8 cellular contexts compared by ENCODE assay signal in genomic region chr14:92686763-92687427, GRCh38.
DNase-seq lines count a peak whose midpoint lies in the region; ATAC-seq and TF ChIP-seq lines count a peak whose summit lies in the region.

No MANE protein-coding gene starts in this region.

- CTCF ChIA-PET in activated CD4-positive, alpha-beta memory T cell treated with anti-CD3 and anti-CD28 coated beads, Interleukin-2, amount 10 ng/mL, durations not matched to agents 7 days and 5 days (lab: Charles Lee), result interaction anchor here (0.6 to 2.0 kb wide), 28 partner anchors 8 to 170 kb away, joined by 3 to 14 read pairs (median 4); partner anchors contain the start of gene GOLGA5

- no peak overlapping the region for H3K18ac ChIP-seq in mesendoderm (ENCODE audit: low read length)

- POLR2A ChIA-PET in activated CD4-positive, alpha-beta memory T cell treated with anti-CD3 and anti-CD28 coated beads, Interleukin-2, amount 10 ng/mL, durations not matched to agents 7 days and 5 days (lab: Charles Lee), result no interaction called here

- H3K9me3 Mint-ChIP-seq in HFFc6 (no peaks in the 10 kb centered on the region), endodermal cell (no peaks in the 10 kb centered on the region)
- no peaks in the 10 kb centered on the region for H3K9me3 Mint-ChIP-seq in activated CD4-positive, alpha-beta memory T cell treated with anti-CD3 and anti-CD28 coated beads, Interleukin-2, amount 10 ng/mL, durations not matched to agents 7 days and 5 days

- H3K4me3 Mint-ChIP-seq in HFFc6, result no peak overlapping the region; the same call in 1 of the 2 replicates
- no peak overlapping the region for H3K4me3 Mint-ChIP-seq in activated CD4-positive, alpha-beta memory T cell treated with anti-CD3 and anti-CD28 coated beads, Interleukin-2, amount 10 ng/mL, durations not matched to agents 7 days and 5 days
- peak overlapping the region; percentile 41 for H3K4me3 Mint-ChIP-seq in endodermal cell

- no peaks in the 10 kb centered on the region for H3K9me3 ChIP-seq in endodermal cell (ENCODE audit: control insufficient read depth, low read length)

- H3K27ac ChIP-seq in endodermal cell (ENCODE audit: low read depth, low read length) (no peak overlapping the region), mesendoderm (ENCODE audit: low read depth, low read length) (no peak overlapping the region)

- H3K4me2 ChIP-seq in mesendoderm (ENCODE audit: low read length), result peak overlapping the region; percentile 81

- H3K23ac ChIP-seq in mesendoderm (ENCODE audit: low read length), result no peak overlapping the region

- no peak overlapping the region for H4K5ac ChIP-seq in mesendoderm (ENCODE audit: low read length)

- H3K27me3 Mint-ChIP-seq in HFFc6 (ENCODE audit: insufficient read depth), result peaks cover 7% of the 10 kb centered on the region
- H3K27me3 Mint-ChIP-seq in activated CD4-positive, alpha-beta memory T cell treated with anti-CD3 and anti-CD28 coated beads, Interleukin-2, amount 10 ng/mL, durations not matched to agents 7 days and 5 days, result no peaks in the 10 kb centered on the region
- H3K27me3 Mint-ChIP-seq in endodermal cell (ENCODE audit: insufficient read depth), result peaks cover 21% of the 10 kb centered on the region

- H3K4me3 ChIP-seq in endodermal cell (ENCODE audit: low read length), result peak overlapping the region; percentile 58
- H3K4me3 ChIP-seq in mesendoderm (ENCODE audit: low read length), result no peak overlapping the region

- no peaks in the 10 kb centered on the region for H3K79me1 ChIP-seq in mesendoderm (ENCODE audit: low read length)

- no peak overlapping the region for H3K27ac Mint-ChIP-seq in HFFc6
- H3K27ac Mint-ChIP-seq in activated CD4-positive, alpha-beta memory T cell treated with anti-CD3 and anti-CD28 coated beads, Interleukin-2, amount 10 ng/mL, durations not matched to agents 7 days and 5 days, result no peak overlapping the region
- H3K27ac Mint-ChIP-seq in endodermal cell, result no peak overlapping the region

- DNase-seq in DMS153 (lab: John Stamatoyannopoulos, UW) (peak; percentile 63), HFFc6 (peak; percentile 58), NCI-H345 (lab: John Stamatoyannopoulos, UW) (peak; percentile 84), endodermal cell (peak; percentile 99), mesendoderm (peak; percentile 91)
- peak; percentile 60 for DNase-seq in activated CD4-positive, alpha-beta memory T cell treated with anti-CD3 and anti-CD28 coated beads, Interleukin-2, amount 10 ng/mL, durations not matched to agents 7 days and 5 days
- DNase-seq in stimulated activated CD8-positive, alpha-beta memory T cell treated with anti-CD3 and anti-CD28 coated beads, Interleukin-2, amount 100 ng/mL, for 1 hour (ENCODE audit: low read depth in 2 of 2), result peak; percentile 31 to 45

- H2BK120ac ChIP-seq in mesendoderm (ENCODE audit: low read depth, low read length), result no peak overlapping the region

- no peak overlapping the region for H2BK5ac ChIP-seq in mesendoderm (ENCODE audit: low read length)

- no peak overlapping the region for H3K9ac ChIP-seq in endodermal cell (ENCODE audit: extremely low read depth, low read length, poor library complexity, severe bottlenecking)
- H3K9ac ChIP-seq in mesendoderm (ENCODE audit: low read length), result peak overlapping the region; percentile 64

- no peak overlapping the region for H4K8ac ChIP-seq in mesendoderm (ENCODE audit: low read depth, low read length)

- no peak overlapping the region for H2AK5ac ChIP-seq in mesendoderm (ENCODE audit: low read length)

- peak overlapping the region; percentile 85 for H3K56ac ChIP-seq in mesendoderm (ENCODE audit: low read length)

- no peaks in the 10 kb centered on the region for H3K79me2 ChIP-seq in mesendoderm (ENCODE audit: control insufficient read depth, insufficient read depth, low read length)

- peaks cover 25% of the 10 kb centered on the region for H3K27me3 ChIP-seq in endodermal cell (ENCODE audit: control insufficient read depth, insufficient read depth, low read length, poor library complexity, severe bottlenecking)
- no peaks in the 10 kb centered on the region for H3K27me3 ChIP-seq in mesendoderm (ENCODE audit: insufficient read depth, low read length, poor library complexity)

- no peak overlapping the region for H2BK15ac ChIP-seq in mesendoderm (replicated peaks; ENCODE audit: low read depth)

- H3K36me3 ChIP-seq in endodermal cell (ENCODE audit: control insufficient read depth, insufficient read depth, low read length), result no peaks in the 10 kb centered on the region
- no peaks in the 10 kb centered on the region for H3K36me3 ChIP-seq in mesendoderm (ENCODE audit: control insufficient read depth, insufficient read depth, low read length)

- H3K36me3 Mint-ChIP-seq in HFFc6 (ENCODE audit: low read depth), result no peaks in the 10 kb centered on the region
- H3K36me3 Mint-ChIP-seq in activated CD4-positive, alpha-beta memory T cell treated with anti-CD3 and anti-CD28 coated beads, Interleukin-2, amount 10 ng/mL, durations not matched to agents 7 days and 5 days (ENCODE audit: low read depth), result peaks cover 10% of the 10 kb centered on the region
- H3K36me3 Mint-ChIP-seq in endodermal cell (ENCODE audit: low read depth), result no peaks in the 10 kb centered on the region

- TF ChIP-seq CTCF in HFFc6 (IDR thresholded peaks at IDR 0.05) (peak; percentile 100), endodermal cell (conservative IDR thresholded peaks at IDR 0.05) (peak; percentile 97)

- H3K4ac ChIP-seq in mesendoderm (ENCODE audit: low read depth, low read length), result no peak overlapping the region

- H3K4me1 Mint-ChIP-seq in HFFc6 (ENCODE audit: low read depth) (no peaks in the 10 kb centered on the region), endodermal cell (no peaks in the 10 kb centered on the region)
- peaks cover 3% of the 10 kb centered on the region for H3K4me1 Mint-ChIP-seq in activated CD4-positive, alpha-beta memory T cell treated with anti-CD3 and anti-CD28 coated beads, Interleukin-2, amount 10 ng/mL, durations not matched to agents 7 days and 5 days

- H3K4me1 ChIP-seq in endodermal cell (ENCODE audit: control insufficient read depth, insufficient read depth, low read length) (no peaks in the 10 kb centered on the region), mesendoderm (ENCODE audit: control insufficient read depth, low read depth, low read length) (no peaks in the 10 kb centered on the region)

- WGBS in endodermal cell (ENCODE audit: insufficient coverage in 1 of 2, insufficient read length in 1 of 2), 2 experiments, result 0 to 6% methylated on average over 6 to 46 of the region's 46 CpGs
- WGBS in mesendoderm (ENCODE audit: extremely low coverage, insufficient coverage, low lambda C conversion rate), result no CpG with 5 or more reads among the region's 46 CpGs

- ATAC-seq in HG02610 (IDR thresholded peaks at IDR 0.05; ENCODE audit: unreplicated experiment), result no peak

Comparison
In these comparisons a context has a peak if more than half of its experiments do, and no peak if none do; other contexts are left out.
1. DNase-seq: peak in every context shown above with its lines; median percentile 99 in endodermal cell; 91 in mesendoderm; 84 in NCI-H345; 63 in DMS153; 60 in activated CD4-positive, alpha-beta memory T cell treated with anti-CD3 and anti-CD28 coated beads, Interleukin-2, amount 10 ng/mL, durations not matched to agents 7 days and 5 days; 58 in HFFc6; 38 in stimulated activated CD8-positive, alpha-beta memory T cell treated with anti-CD3 and anti-CD28 coated beads, Interleukin-2, amount 100 ng/mL, for 1 hour.